Comparison of ENCODE assay signal across 28 cellular contexts in genomic region chr19:6433663-6434062, GRCh38. TPM values are rescaled to one million over a fixed set of nuclear protein-coding genes. Genes with fewer than 3 reads are reported as not detected.
"Had no signal": no experiment of that assay in that cellular context is flagged by ENCODE, and none has a peak within 500 bp of the region (broad histone marks: within the 10 kb centered on the region; RNA-seq: fewer than 3 reads in every experiment).

Gene SLC25A41, minus strand, starts transcription at chr19:6433763. Its CDS starts 70 bp downstream, at chr19:6433693.

- H3K36me3 ChIP-seq: suprapubic skin, thoracic aorta, thyroid gland, tibial artery, tibial nerve, transverse colon, upper lobe of left lung, upper lobe of right lung, uterus, vagina had no signal

- H3K4me1 ChIP-seq: suprapubic skin, testis, thyroid gland, tibial artery, tibial nerve, transverse colon, upper lobe of left lung, upper lobe of right lung, uterus, vagina had no signal

- DNase-seq: stimulated activated CD4-positive, alpha-beta T cell treated with anti-CD3 and anti-CD28 coated beads, Interleukin-2, amount 100 ng/mL, for 24 hours; stimulated activated CD4-positive, alpha-beta T cell treated with anti-CD3 and anti-CD28 coated beads, Interleukin-2, amount 100 ng/mL, for 48 hours; stimulated activated CD4-positive, alpha-beta T cell treated with anti-CD3 and anti-CD28 coated beads, Interleukin-4, amount 100 ng/mL, for 1 hour; stimulated activated CD4-positive, alpha-beta T cell treated with anti-CD3 and anti-CD28 coated beads, Interleukin-4, amount 100 ng/mL, for 24 hours; stimulated activated CD4-positive, alpha-beta T cell treated with anti-CD3 and anti-CD28 coated beads, Interleukin-4, amount 100 ng/mL, for 4 hours; stimulated activated CD8-positive, alpha-beta memory T cell treated with anti-CD3 and anti-CD28 coated beads, Interleukin-4, amount 100 ng/mL, for 48 hours; stimulated activated naive B cell treated with anti-CD40 and anti-IgM and Interleukin-4, amounts not matched to agents 10 μg/mL and 1 μg/mL and 100 μg/mL, for 72 hours; stimulated activated naive CD4-positive, alpha-beta T cell; stimulated activated naive CD4-positive, alpha-beta T cell treated with Interleukin-2 at 50 U/mL for 16 hours; stimulated activated naive CD8-positive, alpha-beta T cell treated with anti-CD3 and anti-CD28 coated beads, Interleukin-15, amount 100 ng/mL, for 72 hours; stimulated activated naive CD8-positive, alpha-beta T cell treated with anti-CD3 and anti-CD28 coated beads, Interleukin-15, Interleukin-2, amounts not matched to agents 100 U/mL and 50 U/mL, for 24 hours; substantia nigra; testis; thyroid gland; tibial artery; transverse colon; upper lobe of left lung; upper lobe of right lung; uterus had no signal

- H3K27ac ChIP-seq: suprapubic skin, testis, thoracic aorta, thyroid gland, tibial artery, tibial nerve, transverse colon, upper lobe of left lung, upper lobe of right lung, uterus, vagina had no signal

- H3K27me3 ChIP-seq: suprapubic skin, testis, thyroid gland, tibial artery, tibial nerve, transverse colon, upper lobe of left lung, upper lobe of right lung, uterus, vagina had no signal

- H3K9me3 ChIP-seq: suprapubic skin, testis, thoracic aorta, thyroid gland, tibial artery, tibial nerve, transverse colon, upper lobe of left lung, upper lobe of right lung, uterus, vagina had no signal

- H3K4me3 ChIP-seq: suprapubic skin, testis, thoracic aorta, thyroid gland, tibial artery, tibial nerve, transverse colon, upper lobe of left lung, upper lobe of right lung, uterus, vagina had no signal

- ATAC-seq: stimulated activated effector memory CD8-positive, alpha-beta T cell treated with anti-CD3 and anti-CD28 coated beads, Interleukin-12 subunit alpha, Interleukin-12 subunit beta, amount 100 ng/mL, for 72 hours; stimulated activated memory B cell treated with anti-CD40 and anti-IgM and Interleukin-4, amounts not matched to agents 10 μg/mL and 1 μg/mL and 100 μg/mL, for 72 hours; stimulated activated naive B cell treated with anti-CD40 and anti-IgM and Interleukin-4, amounts not matched to agents 10 μg/mL and 1 μg/mL and 100 μg/mL, for 72 hours; stimulated activated naive CD8-positive, alpha-beta T cell treated with anti-CD3 and anti-CD28 coated beads, Interleukin-15, amount 100 ng/mL, for 72 hours; stimulated activated naive CD8-positive, alpha-beta T cell treated with anti-CD3 and anti-CD28 coated beads, Interleukin-15, Interleukin-2, amounts not matched to agents 100 U/mL and 50 U/mL, for 24 hours; upper lobe of right lung had no signal

RNA-seq across cellular contexts. Expression of gene SLC25A41, which starts in this region (rescaled TPM):
- total RNA-seq: subcutaneous adipose tissue, suprapubic skin, upper lobe of right lung, ureter, urinary bladder, vagina had no signal
